Comparison of ENCODE assay signal across 8 cellular contexts in the genomic region with DNA sequence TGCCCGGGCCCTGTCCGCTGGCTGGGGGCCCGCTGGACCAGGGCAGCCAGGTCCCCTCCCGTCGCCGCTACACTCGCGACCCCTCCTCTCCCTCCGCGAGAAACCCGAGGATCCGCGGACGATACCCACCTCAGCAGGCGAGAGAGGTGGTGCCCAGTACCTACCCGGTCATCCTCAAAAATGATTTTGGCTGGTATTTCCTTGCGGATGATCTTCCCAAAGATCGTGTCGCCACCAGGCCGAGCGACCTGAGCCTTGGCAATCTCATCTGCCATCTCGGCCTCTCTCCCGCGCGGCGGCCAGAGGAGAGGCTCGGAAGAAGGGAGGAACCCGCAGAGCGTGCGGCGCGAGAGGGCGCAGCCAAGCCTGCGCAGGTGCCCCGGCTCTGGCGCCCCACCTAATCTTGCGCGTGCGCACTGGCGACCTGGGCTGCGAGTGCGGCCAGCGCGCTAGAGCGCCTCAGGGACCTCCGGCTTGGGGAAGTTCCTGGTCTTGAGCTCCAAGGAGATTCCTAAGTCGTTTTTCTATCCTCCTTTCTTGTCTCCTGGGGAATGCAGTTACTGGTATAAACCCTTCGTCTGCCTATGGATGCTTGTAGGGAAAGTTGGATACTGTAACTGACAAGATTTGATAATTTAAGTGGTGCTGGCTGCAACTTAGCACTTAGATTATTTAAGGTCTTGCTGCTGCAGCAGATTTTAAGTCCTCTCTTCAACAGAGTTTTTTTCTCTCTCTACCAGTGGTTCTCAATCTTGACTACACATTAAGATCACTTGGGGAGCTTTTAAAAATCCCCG. TPM values are rescaled to one million over a fixed set of nuclear protein-coding genes. Genes with fewer than 3 reads are reported as not detected.
A peak's percentile ranks its signal among the peaks of the same experiment; 100 is the strongest.
DNase-seq lines count a peak whose midpoint lies in the region; ATAC-seq, FAIRE-seq and TF ChIP-seq lines count a peak whose summit lies in the region.

TSS of gene HINT1 (minus strand) at position 326 of the 797 bp plus-strand sequence. CDS start at position 275, 51 bp downstream.

- no peaks in the 10 kb centered on the region for H3K9me3 ChIP-seq in HepG2 (ENCODE audit: low read length)

- H2AFZ ChIP-seq in HepG2 (ENCODE audit: low read length), result no peak within 1 kb of the TSS

- peak within 1 kb of the TSS; percentile 97 for H3K9ac ChIP-seq in HepG2 (ENCODE audit: insufficient read depth, low read depth, low read length)

- 0 out of 2 replicates have a peak, but pooled peaks have one; percentile 5 for TF ChIP-seq RAD21 in HepG2 (CRISPR knock-in tag; IDR thresholded peaks at IDR 0.05)

- TF ChIP-seq POLR2A in HepG2 (IDR thresholded peaks at IDR 0.05; ENCODE audit: insufficient read depth in 1 of 2, low read depth in 2 of 2, low read length in 2 of 2), result peak; percentile 90 to 92

- H3K27ac ChIP-seq in HepG2 (ENCODE audit: extremely low read length, insufficient read depth, low read length), result peak within 1 kb of the TSS; percentile 98

- TF ChIP-seq CTCF in HepG2 (CRISPR knock-in tag; IDR thresholded peaks at IDR 0.05), result peak; percentile 76

- 1% methylated on average over 23 of the region's 49 CpGs for WGBS in HepG2 (ENCODE audit: low lambda C conversion rate)

- CTCF ChIA-PET in HepG2 (lab: Yijun Ruan, JAX; ENCODE audit: low intra/inter-chr PET ratio, low total read pairs), result interaction anchor here (1.7 to 2.5 kb wide), 2 partner anchors 218 to 252 kb away, joined by 6 to 9 read pairs; no protein-coding TSS in a partner anchor

- H4K20me1 ChIP-seq in HepG2 (ENCODE audit: insufficient read depth, low read length), result peaks cover 10% of the 10 kb centered on the region

- TF ChIP-seq EP300 in HepG2 (IDR thresholded peaks at IDR 0.05; ENCODE audit: low read depth in 2 of 2, low read length in 2 of 2), result no peak
- no peak for TF ChIP-seq EP300 in HepG2 (CRISPR knock-in tag; IDR thresholded peaks at IDR 0.05; ENCODE audit: borderline replicate concordance)

- no TSS peak for BruUV-seq in HepG2 (replicated peaks; lab: Mats Ljungman, UMichigan)

- peaks cover 3 to 23% of the 10 kb centered on the region in 2 experiments for H3K36me3 ChIP-seq in HepG2 (replicated peaks in 1 of 2; ENCODE audit: control insufficient read depth in 1 of 2, insufficient read depth in 2 of 2, low read length in 2 of 2)

- peak; percentile 53 for FAIRE-seq in HepG2 (lab: Jason Lieb, UNC)

- peak; percentile 3 to 90 (median 80) for DNase-seq in C1 segment of cervical spinal cord (lab: John Stamatoyannopoulos, UW)
- DNase-seq in NCI-H526 treated with DMSO at 0.1 percent for 48 hours (lab: John Stamatoyannopoulos, UW), result peak; percentile 81
- peak; percentile 91 for DNase-seq in activated CD4-positive, alpha-beta T cell treated with anti-CD3 and anti-CD28 coated beads, Interleukin-2, amount 50 U/mL, for 1 hour
- peak; percentile 67 for DNase-seq in dedifferentiated amniotic fluid mesenchymal stem cell (ENCODE audit: extremely low spot score)
- peak; percentile 82 for DNase-seq in HepG2 (ENCODE audit: low spot score)
- peak; percentile 94 for DNase-seq in stimulated activated CD4-positive, alpha-beta T cell treated with anti-CD3 and anti-CD28 coated beads, Interleukin-4, amount 100 ng/mL, for 24 hours

- peaks cover 54% of the 10 kb centered on the region for H3K4me1 ChIP-seq in HepG2 (ENCODE audit: insufficient read depth, low read length)

- POLR2A ChIA-PET in HepG2 (lab: Yijun Ruan, JAX), result interaction anchor here (0.6 to 1.0 kb wide), 4 partner anchors 9 to 837 kb away, joined by 3 to 9 read pairs (median 4); partner anchors contain the start of gene CDC42SE2

- in situ Hi-C loops in HepG2 (cut with HindIII; ENCODE audit: extremely low pct_ligation_motif_present, low pct_unique_long_range_greater_than_20kb), result no loop called here

- H3K27me3 ChIP-seq in HepG2 (ENCODE audit: control insufficient read depth in 1 of 2, insufficient read depth in 2 of 2, low read length in 2 of 2), result no peaks in the 10 kb centered on the region; a peak in 1 of 5 replicates

- intact Hi-C loops in HepG2 (cut with micrococcal nuclease; ENCODE audit: unreplicated experiment), result loop anchor here (1.0 to 2.0 kb wide), 2 partner anchors 100 to 252 kb away; partner anchors contain the start of gene CDC42SE2

- H3K79me2 ChIP-seq in HepG2 (ENCODE audit: insufficient read depth, low read length), result peaks cover 42% of the 10 kb centered on the region

- peak within 1 kb of the TSS; percentile 82 for H3K4me2 ChIP-seq in HepG2 (ENCODE audit: low read depth, low read length)

- ATAC-seq in GM19328 (IDR thresholded peaks at IDR 0.05; ENCODE audit: unreplicated experiment) (peak; percentile 81), HG03520 (IDR thresholded peaks at IDR 0.05; ENCODE audit: unreplicated experiment) (peak; percentile 77), HepG2 (peak; percentile 93)

- H3K4me3 ChIP-seq in HepG2 (replicated peaks in 1 of 3; ENCODE audit: insufficient read depth in 1 of 3, low read depth in 2 of 3, low read length in 3 of 3), result peak within 1 kb of the TSS; percentile 78 to 93 (median 91)

TF ChIP-seq in HepG2, 621 proteins besides CTCF, POLR2A, EP300 and RAD21 (continues in another document):
- TF ChIP-seq ZNF12 (CRISPR knock-in tag; IDR thresholded peaks at IDR 0.05) (peak; percentile 74), GATA4 (IDR thresholded peaks at IDR 0.05; ENCODE audit: borderline replicate concordance, low read depth) (peak; percentile 68; the same call in 1 of the 2 replicates), RFX1 (IDR thresholded peaks at IDR 0.05) (no peak)

RNA-seq across cellular contexts. Expression of gene HINT1, which starts in this region (rescaled TPM):
- 428 and 545 TPM in 2 replicates for total RNA-seq in HepG2 (2016; rRNA removed; fragmentation: Illumina TruSeq; extraction: Trizol)
- total RNA-seq in HepG2 (2016; cell fraction: cytosol; rRNA removed; fragmentation: Illumina TruSeq; extraction: Trizol; ENCODE audit: low read depth), result 309 and 320 TPM in 2 replicates
- 423 and 560 TPM in 2 replicates for total RNA-seq in HepG2 (2016; cell fraction: insoluble cytoplasmic fraction; rRNA removed; fragmentation: Illumina TruSeq; extraction: Trizol)
- total RNA-seq in HepG2 (2016; cell fraction: membrane; rRNA removed; fragmentation: Illumina TruSeq; extraction: Trizol), result 458 and 486 TPM in 2 replicates
- 171 and 187 TPM in 2 replicates for total RNA-seq in HepG2 (2016; cell fraction: nucleus; rRNA removed; fragmentation: Illumina TruSeq; extraction: Trizol)
- 763 and 997 TPM in 2 replicates for polyA plus RNA-seq in HepG2 (2011; rRNA removed)
- polyA plus RNA-seq in HepG2 (2011; cell fraction: cytosol; rRNA removed), result 642 and 695 TPM in 2 replicates
- polyA plus RNA-seq in HepG2 (2011; cell fraction: nucleus; rRNA removed), result 195 and 281 TPM in 2 replicates
- 655 and 738 TPM in 2 replicates for polyA plus RNA-seq in HepG2 (2012)
- 408 and 481 TPM in 2 replicates for polyA plus RNA-seq in HepG2 (2016; cell fraction: cytosol; fragmentation: Illumina TruSeq; extraction: Trizol; ENCODE audit: low read depth)
- 558 and 666 TPM in 2 replicates for polyA plus RNA-seq in HepG2 (2016; cell fraction: insoluble cytoplasmic fraction; fragmentation: Illumina TruSeq; extraction: Trizol; ENCODE audit: low read depth)
- polyA plus RNA-seq in HepG2 (2016; cell fraction: membrane; fragmentation: Illumina TruSeq; extraction: Trizol; ENCODE audit: low read depth), result 465 and 543 TPM in 2 replicates
- polyA plus RNA-seq in HepG2 (2016; cell fraction: nucleus; fragmentation: Illumina TruSeq; extraction: Trizol; ENCODE audit: insufficient read depth, low read depth), result 329 and 371 TPM in 2 replicates
- 251 and 278 TPM in 2 replicates for polyA minus RNA-seq in HepG2 (2011; rRNA and poly(A)+ RNA removed; ENCODE audit: low replicate concordance)
- 130 and 157 TPM in 2 replicates for polyA minus RNA-seq in HepG2 (2011; cell fraction: cytosol; rRNA and poly(A)+ RNA removed)
- polyA minus RNA-seq in HepG2 (2011; cell fraction: nucleus; rRNA and poly(A)+ RNA removed), result 121 and 147 TPM in 2 replicates

Comparison
In these comparisons a context has a peak if more than half of its experiments do, and no peak if none do; other contexts are left out.
1. Peak in every context shown above with its lines: DNase-seq, ATAC-seq, H3K4me3 ChIP-seq and H3K27ac ChIP-seq.